1 cellular context compared by ENCODE assay signal in the genomic region with DNA sequence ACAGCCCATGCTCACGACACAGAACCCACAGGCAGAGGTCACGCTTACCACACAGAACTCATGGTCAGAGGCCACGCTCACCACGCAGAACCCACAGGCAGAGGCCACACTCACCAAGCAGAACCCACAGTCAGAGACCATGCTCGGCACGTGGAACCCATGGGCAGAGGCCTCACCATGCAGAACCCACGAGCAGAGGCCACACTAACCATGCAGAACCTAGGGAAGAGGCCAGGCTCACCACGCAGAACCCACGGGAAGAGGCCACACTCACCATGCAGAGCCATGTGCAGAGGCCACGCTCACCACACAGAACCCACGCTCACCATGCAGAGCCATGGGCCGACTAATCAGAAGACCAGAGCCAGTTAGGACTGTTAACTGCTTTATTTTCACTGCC.
TF ChIP-seq lines count a peak whose summit lies in the region.

No MANE protein-coding gene starts in this region.

TF ChIP-seq in IMR-90, 13 proteins besides CTCF, POLR2A, EP300 and RAD21 (continued from another document):
- no peak for TF ChIP-seq MXI1 (IDR thresholded peaks at IDR 0.05; ENCODE audit: borderline replicate concordance, low read depth, low read length)
- no peak for TF ChIP-seq USF2 (IDR thresholded peaks at IDR 0.05; ENCODE audit: low read depth, low read length)
- TF ChIP-seq BHLHE40 (IDR thresholded peaks at IDR 0.05; ENCODE audit: low read depth, low read length): no peak
- no peak for TF ChIP-seq CEBPB (IDR thresholded peaks at IDR 0.05; ENCODE audit: low read depth, low read length)
- TF ChIP-seq MAZ (IDR thresholded peaks at IDR 0.05; ENCODE audit: borderline replicate concordance, low read depth, low read length): no peak
